In the genomic region with DNA sequence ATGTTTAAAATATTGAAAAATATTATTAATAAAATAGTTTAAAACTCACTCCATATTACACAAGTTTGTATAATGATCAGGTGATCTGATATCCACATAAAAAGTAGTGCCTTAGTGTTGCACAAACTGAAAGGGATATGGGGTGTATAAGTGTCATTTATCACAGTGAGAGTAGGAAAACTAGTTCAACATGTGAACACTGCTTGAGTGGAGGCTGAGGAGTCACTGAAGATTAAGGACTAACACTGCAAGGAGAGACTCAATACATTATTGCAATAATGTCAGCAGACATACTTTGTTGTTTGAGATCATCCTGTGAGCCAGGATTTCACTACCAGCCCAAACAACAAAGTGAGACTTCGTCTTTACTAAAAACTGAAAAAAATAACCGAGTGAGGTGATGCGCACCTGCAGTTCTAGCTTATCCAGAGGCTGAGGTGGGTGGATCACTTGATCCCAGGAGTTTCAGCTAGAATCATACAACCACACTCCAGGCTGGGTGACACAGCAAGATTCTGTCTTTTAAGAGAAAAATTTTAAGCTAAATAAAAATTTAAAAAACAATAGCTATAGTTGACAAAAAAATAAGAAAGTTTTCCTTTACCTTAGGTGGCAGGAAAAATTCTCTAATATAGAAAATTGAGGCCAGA, we compare ENCODE assay signal across 5 cellular contexts.
"Had no signal": no experiment of that assay in that cellular context is flagged by ENCODE, and none has a peak within 500 bp of the region (broad histone marks: within the 10 kb centered on the region; RNA-seq: fewer than 3 reads in every experiment).

No MANE protein-coding gene starts in this region.

- DNase-seq: GOT3, H7, HFFc6 had no signal

- H3K4me3 ChIP-seq: GM23248, HAP-1 had no signal
